Comparison of ENCODE assay signal across 8 cellular contexts in the genomic region with DNA sequence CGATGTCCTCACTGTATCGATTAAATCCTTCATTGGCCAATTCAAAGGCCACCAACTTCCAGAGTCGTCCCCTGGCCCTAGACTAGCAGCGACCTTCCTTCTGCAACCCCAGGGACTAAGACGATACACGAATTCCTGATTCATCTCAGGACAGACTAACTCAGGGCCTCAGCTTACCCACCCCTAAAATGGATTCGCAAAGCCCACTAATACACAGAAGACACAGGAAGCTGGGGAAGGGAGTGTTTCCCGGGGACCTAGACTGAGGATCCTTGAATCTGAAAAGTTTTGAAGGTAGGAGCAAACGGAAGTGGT. TPM values are rescaled to one million over a fixed set of nuclear protein-coding genes. Genes with fewer than 3 reads are reported as not detected.
DNase-seq lines count a peak whose midpoint lies in the region; TF ChIP-seq lines count a peak whose summit lies in the region.

No MANE protein-coding gene starts in this region.

- H3K36me3 Mint-ChIP-seq in activated CD4-positive, alpha-beta memory T cell treated with anti-CD3 and anti-CD28 coated beads, Interleukin-2, amount 10 ng/mL, durations not matched to agents 7 days and 5 days (ENCODE audit: low read depth): peaks cover 38% of the 10 kb centered on the region

- H3K4me3 Mint-ChIP-seq in activated CD4-positive, alpha-beta memory T cell treated with anti-CD3 and anti-CD28 coated beads, Interleukin-2, amount 10 ng/mL, durations not matched to agents 7 days and 5 days: peak overlapping the region; percentile 87

- no peaks in the 10 kb centered on the region for H3K27me3 Mint-ChIP-seq in activated CD4-positive, alpha-beta memory T cell treated with anti-CD3 and anti-CD28 coated beads, Interleukin-2, amount 10 ng/mL, durations not matched to agents 7 days and 5 days

- H3K4me1 ChIP-seq in HEK293 (ENCODE audit: control insufficient read depth, insufficient read depth, low read length): no peaks in the 10 kb centered on the region
- no peaks in the 10 kb centered on the region for H3K4me1 ChIP-seq in iPS DF 6.9 (ENCODE audit: control insufficient read depth, insufficient read depth, low read length)
- peaks cover 22 to 51% (median 45%) of the 10 kb centered on the region in 4 donors for H3K4me1 ChIP-seq in stomach

- TF ChIP-seq POLR2A in stomach (IDR thresholded peaks at IDR 0.05): no peak

- H3K27ac Mint-ChIP-seq in activated CD4-positive, alpha-beta memory T cell treated with anti-CD3 and anti-CD28 coated beads, Interleukin-2, amount 10 ng/mL, durations not matched to agents 7 days and 5 days: peak overlapping the region; percentile 84

- H3K9me3 ChIP-seq in HEK293 (ENCODE audit: control insufficient read depth, insufficient read depth, low read depth, low read length): no peaks in the 10 kb centered on the region
- no peaks in the 10 kb centered on the region for H3K9me3 ChIP-seq in iPS DF 6.9 (ENCODE audit: control insufficient read depth, insufficient read depth, low read length)
- no peaks in the 10 kb centered on the region for H3K9me3 ChIP-seq in stomach

- H3K27me3 ChIP-seq in iPS DF 6.9 (ENCODE audit: control insufficient read depth, insufficient read depth, low read length) (no peaks in the 10 kb centered on the region), stomach (no peaks in the 10 kb centered on the region)

- DNase-seq in activated CD4-positive, alpha-beta memory T cell treated with anti-CD3 and anti-CD28 coated beads, Interleukin-2, amount 10 ng/mL, durations not matched to agents 7 days and 5 days: no peak
- no peak for DNase-seq in iPS DF 6.9 (ENCODE audit: low read depth, low spot score)
- DNase-seq in stomach: no peak
- DNase-seq in NCI-H1436 (lab: John Stamatoyannopoulos, UW): no peak
- no peak for DNase-seq in nucleus accumbens (lab: John Stamatoyannopoulos, UW)
- no peak for DNase-seq in NCI-H748 treated with DMSO at 0.1 percent for 48 hours (lab: John Stamatoyannopoulos, UW)
- no peak for DNase-seq in stimulated activated naive CD4-positive, alpha-beta T cell (lab: John Stamatoyannopoulos, UW)

- CTCF ChIA-PET in HEK293 (lab: Yijun Ruan, JAX): interaction anchor here (0.7 to 3.2 kb wide), 5 partner anchors 10 to 328 kb away, joined by 3 to 18 read pairs (median 6); no protein-coding TSS in a partner anchor
- CTCF ChIA-PET in activated CD4-positive, alpha-beta memory T cell treated with anti-CD3 and anti-CD28 coated beads, Interleukin-2, amount 10 ng/mL, durations not matched to agents 7 days and 5 days (lab: Charles Lee): interaction anchor here (1.2 to 4.3 kb wide), 3 partner anchors 9 to 12 kb away, joined by 4 to 20 read pairs (median 8); a partner anchor contains a TSS

- POLR2A ChIA-PET in HEK293 (lab: Yijun Ruan, JAX): interaction anchor here (1.0 to 1.5 kb wide), 2 partner anchors 10 to 11 kb away, joined by 3 to 4 read pairs; a partner anchor contains a TSS
- POLR2A ChIA-PET in activated CD4-positive, alpha-beta memory T cell treated with anti-CD3 and anti-CD28 coated beads, Interleukin-2, amount 10 ng/mL, durations not matched to agents 7 days and 5 days (lab: Charles Lee): interaction anchor here (0.7 to 8.9 kb wide), 14 partner anchors 9 to 175 kb away, joined by 3 to 88 read pairs (median 6); a partner anchor contains a TSS

- peak overlapping the region; percentile 75 for H3K27ac ChIP-seq in HEK293 (ENCODE audit: extremely low read depth, low read depth, low read length)
- no peak overlapping the region for H3K27ac ChIP-seq in iPS DF 6.9 (ENCODE audit: low read length)
- H3K27ac ChIP-seq in stomach: peak overlapping the region; percentile 93 to 97 (median 96)

- intact Hi-C loops in stomach (cut with DNase I; ENCODE audit: low total_unique reads): no loop called here

- TF ChIP-seq CTCF in HEK293 (tag by site-specific recombination; IDR thresholded peaks at IDR 0.05): no peak
- TF ChIP-seq CTCF in stomach (IDR thresholded peaks at IDR 0.05): no peak

- H3K9me3 Mint-ChIP-seq in activated CD4-positive, alpha-beta memory T cell treated with anti-CD3 and anti-CD28 coated beads, Interleukin-2, amount 10 ng/mL, durations not matched to agents 7 days and 5 days: no peaks in the 10 kb centered on the region

- peaks cover 42% of the 10 kb centered on the region for H3K4me1 Mint-ChIP-seq in activated CD4-positive, alpha-beta memory T cell treated with anti-CD3 and anti-CD28 coated beads, Interleukin-2, amount 10 ng/mL, durations not matched to agents 7 days and 5 days

- WGBS in iPS DF 6.9 (ENCODE audit: insufficient coverage, insufficient read length): no CpG with 5 or more reads among the region's 9 CpGs
- WGBS in stomach, 5 donors: 0 to 3% (median 2%) methylated on average over 9 of the region's 9 CpGs

- H3K36me3 ChIP-seq in HEK293 (ENCODE audit: control insufficient read depth in 2 of 2, insufficient read depth in 1 of 2, low read length in 2 of 2): peaks cover 0 to 49% of the 10 kb centered on the region in 2 experiments; a peak in 1 of 3 replicates
- H3K36me3 ChIP-seq in iPS DF 6.9 (ENCODE audit: control insufficient read depth, insufficient read depth, low read length): peaks cover 13% of the 10 kb centered on the region
- peaks cover 18 to 39% (median 30%) of the 10 kb centered on the region in 4 donors for H3K36me3 ChIP-seq in stomach

- peak overlapping the region; percentile 87 for H3K4me3 ChIP-seq in HEK293 (ENCODE audit: low read depth, low read length)
- H3K4me3 ChIP-seq in iPS DF 6.9 (ENCODE audit: low read length): peak overlapping the region; percentile 74
- peak overlapping the region; percentile 66 to 98 (median 82) for H3K4me3 ChIP-seq in stomach

- no peak for TF ChIP-seq EP300 in stomach (IDR thresholded peaks at IDR 0.05)

TF ChIP-seq in HEK293, 187 proteins besides CTCF, POLR2A, EP300 and RAD21 (continues in another document):
- TF ChIP-seq ZNF302 (tag by site-specific recombination; IDR thresholded peaks at IDR 0.05; ENCODE audit: low read depth): no peak
- no peak for TF ChIP-seq GLI4 (tag by site-specific recombination; IDR thresholded peaks at IDR 0.05)
- no peak for TF ChIP-seq ZNF629 (tag by site-specific recombination; IDR thresholded peaks at IDR 0.05)
- TF ChIP-seq SP3 (tag by site-specific recombination; IDR thresholded peaks at IDR 0.05): no peak
- no peak for TF ChIP-seq ZNF621 (tag by site-specific recombination; IDR thresholded peaks at IDR 0.05)
- no peak for TF ChIP-seq MEIS1 (CRISPR knock-in tag; IDR thresholded peaks at IDR 0.05; ENCODE audit: borderline replicate concordance)
- TF ChIP-seq GLIS1 (tag by site-specific recombination; IDR thresholded peaks at IDR 0.05): no peak
- TF ChIP-seq, protein P1, sequence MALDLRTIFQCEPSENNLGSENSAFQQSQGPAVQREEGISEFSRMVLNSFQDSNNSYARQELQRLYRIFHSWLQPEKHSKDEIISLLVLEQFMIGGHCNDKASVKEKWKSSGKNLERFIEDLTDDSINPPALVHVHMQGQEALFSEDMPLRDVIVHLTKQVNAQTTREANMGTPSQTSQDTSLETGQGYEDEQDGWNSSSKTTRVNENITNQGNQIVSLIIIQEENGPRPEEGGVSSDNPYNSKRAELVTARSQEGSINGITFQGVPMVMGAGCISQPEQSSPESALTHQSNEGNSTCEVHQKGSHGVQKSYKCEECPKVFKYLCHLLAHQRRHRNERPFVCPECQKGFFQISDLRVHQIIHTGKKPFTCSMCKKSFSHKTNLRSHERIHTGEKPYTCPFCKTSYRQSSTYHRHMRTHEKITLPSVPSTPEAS (tag by site-specific recombination; IDR thresholded peaks at IDR 0.05): no peak
- no peak for TF ChIP-seq ZNF423 (tag by site-specific recombination; IDR thresholded peaks at IDR 0.05)
- no peak for TF ChIP-seq ZNF184 (tag by site-specific recombination; IDR thresholded peaks at IDR 0.05)

RNA-seq across cellular contexts. Expression of a gene that starts 0.5 kb away (rescaled TPM):
- 10 to 100 TPM; 72.7 to 76.9 TPM for total RNA-seq in activated CD4-positive, alpha-beta memory T cell treated with anti-CD3 and anti-CD28 coated beads, Interleukin-2, amount 10 ng/mL, durations not matched to agents 7 days and 5 days
- 100 to 1,000 TPM in 2 of 5 donors, 10 to 100 TPM in 2, 1 to 10 TPM in 1; 3.5 to 121 (median 88.4) TPM for total RNA-seq in stomach
- polyA plus RNA-seq in stomach: 100 to 1,000 TPM in 2 of 3 donors, 10 to 100 TPM in 1; 88.6 to 159 (median 153) TPM

RNA-seq across cellular contexts. Expression of a gene that starts 3.1 kb away (rescaled TPM):
- total RNA-seq in activated CD4-positive, alpha-beta memory T cell treated with anti-CD3 and anti-CD28 coated beads, Interleukin-2, amount 10 ng/mL, durations not matched to agents 7 days and 5 days: not detected
- not detected for total RNA-seq in stomach
- not detected for polyA plus RNA-seq in stomach

RNA-seq across cellular contexts. Expression of a gene that starts 9.9 kb away (rescaled TPM):
- total RNA-seq in activated CD4-positive, alpha-beta memory T cell treated with anti-CD3 and anti-CD28 coated beads, Interleukin-2, amount 10 ng/mL, durations not matched to agents 7 days and 5 days: 10 to 100 TPM; 53.0 to 58.7 TPM
- total RNA-seq in stomach: 10 to 100 TPM; 13.3 to 74.1 (median 17.0) TPM
- polyA plus RNA-seq in stomach: 10 to 100 TPM; 56.4 to 79.1 (median 74.8) TPM

RNA-seq across cellular contexts. Expression of a gene that starts 21.9 kb away (rescaled TPM):
- 1 to 10 TPM; 5.9 to 7.1 TPM for total RNA-seq in activated CD4-positive, alpha-beta memory T cell treated with anti-CD3 and anti-CD28 coated beads, Interleukin-2, amount 10 ng/mL, durations not matched to agents 7 days and 5 days
- 1 to 10 TPM in 2 of 5 donors, not detected in 3; 2.0 to 4.8 TPM for total RNA-seq in stomach
- 1 to 10 TPM; 5.8 to 7.9 (median 6.8) TPM for polyA plus RNA-seq in stomach

RNA-seq across cellular contexts. Expression of a gene that starts 22.2 kb away (rescaled TPM):
- total RNA-seq in activated CD4-positive, alpha-beta memory T cell treated with anti-CD3 and anti-CD28 coated beads, Interleukin-2, amount 10 ng/mL, durations not matched to agents 7 days and 5 days: 100 to 1,000 TPM; 200 to 201 TPM
- total RNA-seq in stomach: 100 to 1,000 TPM; 161 to 619 (median 285) TPM
- 100 to 1,000 TPM in 1 of 3 donors, 10 to 100 TPM in 2; 84.2 to 115 (median 92.1) TPM for polyA plus RNA-seq in stomach
